In genomic region chr9:137459147-137459600, GRCh38 we compare ENCODE assay signal across 8 cellular contexts. TPM values are rescaled to one million over a fixed set of nuclear protein-coding genes. Genes with fewer than 3 reads are reported as not detected.
A peak's percentile ranks its signal among the peaks of the same experiment; 100 is the strongest.
DNase-seq lines count a peak whose midpoint lies in the region; ATAC-seq and TF ChIP-seq lines count a peak whose summit lies in the region.

NSMF (minus strand) TSS chr9:137459334; CDS start chr9:137459102, 232 bp downstream.

- H3K4me1 ChIP-seq in adipocyte (ENCODE audit: control insufficient read depth, insufficient read depth, low read length) (peaks cover 29% of the 10 kb centered on the region), tibial artery (peaks cover 6 to 58% (median 54%) of the 10 kb centered on the region in 4 donors)

- H3K27me3 ChIP-seq in adipocyte (replicated peaks; ENCODE audit: control insufficient read depth, insufficient read depth, low read length), result no peaks in the 10 kb centered on the region
- H3K27me3 ChIP-seq in tibial artery, result no peaks in the 10 kb centered on the region

- ATAC-seq in HG02571 (IDR thresholded peaks at IDR 0.05; ENCODE audit: unreplicated experiment), result peak; percentile 67

- DNase-seq in NCI-H1105 (lab: John Stamatoyannopoulos, UW) (peak; percentile 84), T-helper 1 cell (peak; percentile 87 to 97 (median 92)), adipocyte (ENCODE audit: low read depth) (peak; percentile 99), cardiac septum (ENCODE audit: low spot score) (peak; percentile 97), pons (ENCODE audit: low spot score) (peak; percentile 91), tibial artery (peak; percentile 93 to 96)

- H3K4me3 ChIP-seq in GM08714 (ENCODE audit: low read length), result peak within 1 kb of the TSS; percentile 71
- H3K4me3 ChIP-seq in adipocyte (ENCODE audit: low read length), result peak within 1 kb of the TSS; percentile 79
- peak within 1 kb of the TSS; percentile 75 to 95 for H3K4me3 ChIP-seq in tibial artery

- TF ChIP-seq CTCF in tibial artery (IDR thresholded peaks at IDR 0.05), result peak in 1 of 2 experiments; percentile 13

- peak within 1 kb of the TSS; percentile 89 for H3K9ac ChIP-seq in adipocyte (ENCODE audit: low read length)

- intact Hi-C loops in cardiac septum (cut with DNase I) (no loop called here), tibial artery (cut with DNase I; ENCODE audit: low total_unique reads) (no loop called here)

- H3K36me3 ChIP-seq in adipocyte (ENCODE audit: control insufficient read depth, insufficient read depth, low read length, severe bottlenecking) (peaks cover 13% of the 10 kb centered on the region), tibial artery (peaks cover 6 to 49% (median 23%) of the 10 kb centered on the region in 3 donors)

- peak within 1 kb of the TSS; percentile 85 to 86 for H3K27ac ChIP-seq in tibial artery

- H3K9me3 ChIP-seq in adipocyte (ENCODE audit: control insufficient read depth, low read length) (no peaks in the 10 kb centered on the region), tibial artery (no peaks in the 10 kb centered on the region)

RNA-seq across cellular contexts. Expression of gene NSMF, which starts in this region (rescaled TPM):
- total RNA-seq in cardiac septum, result 12.2 TPM

Comparison
In these comparisons a context has a peak if more than half of its experiments do, and no peak if none do; other contexts are left out.
1. Peak in every context shown above with its lines: DNase-seq, ATAC-seq, H3K4me3 ChIP-seq and H3K27ac ChIP-seq.